ENCODE assay signal across 1 cellular context in genomic region chr3:160676547-160677303, GRCh38.
TF ChIP-seq lines count a peak whose summit lies in the region.

Gene ARL14 (plus strand): TSS chr3:160677160. CDS start chr3:160677347, 187 bp downstream.

TF ChIP-seq in HCT116, 20 proteins besides CTCF, POLR2A, EP300 and RAD21 (continued from another document):
- TF ChIP-seq MAX (IDR thresholded peaks at IDR 0.05) (0 out of 2 replicates have a peak, but pooled peaks have one; percentile 36), CBX3 (IDR thresholded peaks at IDR 0.05; ENCODE audit: low read depth) (peak; percentile 78; the same call in 1 of the 2 replicates), REST (IDR thresholded peaks at IDR 0.05; ENCODE audit: low read depth) (no peak), ELF1 (IDR thresholded peaks at IDR 0.05; ENCODE audit: borderline replicate concordance, low read depth) (no peak; the same call in 1 of the 2 replicates), ZNF274 (IDR thresholded peaks at IDR 0.05; ENCODE audit: low read depth, low read length) (no peak), EGR1 (IDR thresholded peaks at IDR 0.05; ENCODE audit: low read depth) (0 out of 2 replicates have a peak, but pooled peaks have one; percentile 26), YY1 (IDR thresholded peaks at IDR 0.05; ENCODE audit: extremely low read depth, insufficient replicate concordance, low read depth, low read length) (no peak), SRF (IDR thresholded peaks at IDR 0.05; ENCODE audit: low read depth) (peak; percentile 76), FOSL1 (IDR thresholded peaks at IDR 0.05; ENCODE audit: low read depth) (peak; percentile 97), SIN3A (IDR thresholded peaks at IDR 0.05; ENCODE audit: low read depth) (peak; percentile 34; the same call in 1 of the 2 replicates), ZFX (IDR thresholded peaks at IDR 0.05) (no peak; the same call in 1 of the 2 replicates), JUND (IDR thresholded peaks at IDR 0.05) (peak; percentile 94)
